1 cellular context compared by ENCODE assay signal in the genomic region with DNA sequence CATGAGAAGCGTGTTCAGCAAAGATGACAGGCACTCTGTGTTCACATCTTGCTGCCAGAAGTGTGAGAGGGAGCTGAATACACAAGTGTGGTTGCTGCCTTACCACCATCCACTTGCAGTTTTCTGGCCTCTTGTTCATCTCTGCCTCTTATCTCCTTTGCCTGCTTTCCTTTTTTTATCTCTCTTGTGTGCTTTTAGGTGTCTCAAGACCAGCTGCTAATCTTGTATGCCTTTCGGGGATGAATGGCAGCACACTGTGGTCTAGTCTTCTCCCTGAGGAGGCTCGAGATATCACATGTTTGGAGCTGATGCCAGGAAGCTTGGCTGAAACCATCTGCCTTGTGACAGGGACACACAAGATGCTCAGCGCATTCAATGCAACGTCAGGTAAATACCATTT.
A peak's percentile ranks its signal among the peaks of the same experiment; 100 is the strongest.
TF ChIP-seq lines count a peak whose summit lies in the region.

No MANE protein-coding gene starts in this region.

TF ChIP-seq in K562, 482 proteins besides CTCF, POLR2A, EP300 and RAD21 (continued from another document):
- TF ChIP-seq TRIM28 (IDR thresholded peaks at IDR 0.05) (peak; percentile 74; the same call in 1 of the 2 replicates), HDAC2 (IDR thresholded peaks at IDR 0.05) (no peak), CTBP1 (IDR thresholded peaks at IDR 0.05; ENCODE audit: borderline replicate concordance) (peak; percentile 29; the same call in 1 of the 2 replicates), FOXA3 (CRISPR knock-in tag; conservative IDR thresholded peaks at IDR 0.05 in 1 of 2, IDR thresholded peaks at IDR 0.05 in 1 of 2) (peak; percentile 64 to 88; a peak in 3 of 4 replicates), LEF1 (IDR thresholded peaks at IDR 0.05) (0 out of 2 replicates have a peak, but pooled peaks have one; percentile 19), NFIC (IDR thresholded peaks at IDR 0.05) (peak; percentile 75), EHMT2 (IDR thresholded peaks at IDR 0.05) (0 out of 2 replicates have a peak, but pooled peaks have one; percentile 14), ZNF785 (CRISPR knock-in tag; IDR thresholded peaks at IDR 0.05) (no peak), CC2D1A (IDR thresholded peaks at IDR 0.05) (0 out of 2 replicates have a peak, but pooled peaks have one; percentile 25), SOX6 (IDR thresholded peaks at IDR 0.05) (peak; percentile 48; the same call in 1 of the 2 replicates), ZNF316 (IDR thresholded peaks at IDR 0.05) (peak; percentile 81)
- TF ChIP-seq, protein P1, sequence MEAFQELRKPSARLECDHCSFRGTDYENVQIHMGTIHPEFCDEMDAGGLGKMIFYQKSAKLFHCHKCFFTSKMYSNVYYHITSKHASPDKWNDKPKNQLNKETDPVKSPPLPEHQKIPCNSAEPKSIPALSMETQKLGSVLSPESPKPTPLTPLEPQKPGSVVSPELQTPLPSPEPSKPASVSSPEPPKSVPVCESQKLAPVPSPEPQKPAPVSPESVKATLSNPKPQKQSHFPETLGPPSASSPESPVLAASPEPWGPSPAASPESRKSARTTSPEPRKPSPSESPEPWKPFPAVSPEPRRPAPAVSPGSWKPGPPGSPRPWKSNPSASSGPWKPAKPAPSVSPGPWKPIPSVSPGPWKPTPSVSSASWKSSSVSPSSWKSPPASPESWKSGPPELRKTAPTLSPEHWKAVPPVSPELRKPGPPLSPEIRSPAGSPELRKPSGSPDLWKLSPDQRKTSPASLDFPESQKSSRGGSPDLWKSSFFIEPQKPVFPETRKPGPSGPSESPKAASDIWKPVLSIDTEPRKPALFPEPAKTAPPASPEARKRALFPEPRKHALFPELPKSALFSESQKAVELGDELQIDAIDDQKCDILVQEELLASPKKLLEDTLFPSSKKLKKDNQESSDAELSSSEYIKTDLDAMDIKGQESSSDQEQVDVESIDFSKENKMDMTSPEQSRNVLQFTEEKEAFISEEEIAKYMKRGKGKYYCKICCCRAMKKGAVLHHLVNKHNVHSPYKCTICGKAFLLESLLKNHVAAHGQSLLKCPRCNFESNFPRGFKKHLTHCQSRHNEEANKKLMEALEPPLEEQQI (IDR thresholded peaks at IDR 0.05): peak; percentile 49; the same call in 1 of the 2 replicates
- TF ChIP-seq, protein P2, sequence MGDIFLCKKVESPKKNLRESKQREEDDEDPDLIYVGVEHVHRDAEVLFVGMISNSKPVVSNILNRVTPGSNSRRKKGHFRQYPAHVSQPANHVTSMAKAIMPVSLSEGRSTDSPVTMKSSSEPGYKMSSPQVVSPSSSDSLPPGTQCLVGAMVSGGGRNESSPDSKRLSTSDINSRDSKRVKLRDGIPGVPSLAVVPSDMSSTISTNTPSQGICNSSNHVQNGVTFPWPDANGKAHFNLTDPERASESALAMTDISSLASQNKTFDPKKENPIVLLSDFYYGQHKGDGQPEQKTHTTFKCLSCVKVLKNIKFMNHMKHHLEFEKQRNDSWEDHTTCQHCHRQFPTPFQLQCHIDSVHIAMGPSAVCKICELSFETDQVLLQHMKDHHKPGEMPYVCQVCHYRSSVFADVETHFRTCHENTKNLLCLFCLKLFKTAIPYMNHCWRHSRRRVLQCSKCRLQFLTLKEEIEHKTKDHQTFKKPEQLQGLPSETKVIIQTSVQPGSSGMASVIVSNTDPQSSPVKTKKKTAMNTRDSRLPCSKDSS (IDR thresholded peaks at IDR 0.05; ENCODE audit: low read depth, partially characterized antibody): no peak
- TF ChIP-seq, protein P3, sequence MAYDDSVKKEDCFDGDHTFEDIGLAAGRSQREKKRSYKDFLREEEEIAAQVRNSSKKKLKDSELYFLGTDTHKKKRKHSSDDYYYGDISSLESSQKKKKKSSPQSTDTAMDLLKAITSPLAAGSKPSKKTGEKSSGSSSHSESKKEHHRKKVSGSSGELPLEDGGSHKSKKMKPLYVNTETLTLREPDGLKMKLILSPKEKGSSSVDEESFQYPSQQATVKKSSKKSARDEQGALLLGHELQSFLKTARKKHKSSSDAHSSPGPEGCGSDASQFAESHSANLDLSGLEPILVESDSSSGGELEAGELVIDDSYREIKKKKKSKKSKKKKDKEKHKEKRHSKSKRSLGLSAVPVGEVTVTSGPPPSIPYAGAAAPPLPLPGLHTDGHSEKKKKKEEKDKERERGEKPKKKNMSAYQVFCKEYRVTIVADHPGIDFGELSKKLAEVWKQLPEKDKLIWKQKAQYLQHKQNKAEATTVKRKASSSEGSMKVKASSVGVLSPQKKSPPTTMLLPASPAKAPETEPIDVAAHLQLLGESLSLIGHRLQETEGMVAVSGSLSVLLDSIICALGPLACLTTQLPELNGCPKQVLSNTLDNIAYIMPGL (CRISPR knock-in tag; IDR thresholded peaks at IDR 0.05): no peak
- TF ChIP-seq, protein P4, sequence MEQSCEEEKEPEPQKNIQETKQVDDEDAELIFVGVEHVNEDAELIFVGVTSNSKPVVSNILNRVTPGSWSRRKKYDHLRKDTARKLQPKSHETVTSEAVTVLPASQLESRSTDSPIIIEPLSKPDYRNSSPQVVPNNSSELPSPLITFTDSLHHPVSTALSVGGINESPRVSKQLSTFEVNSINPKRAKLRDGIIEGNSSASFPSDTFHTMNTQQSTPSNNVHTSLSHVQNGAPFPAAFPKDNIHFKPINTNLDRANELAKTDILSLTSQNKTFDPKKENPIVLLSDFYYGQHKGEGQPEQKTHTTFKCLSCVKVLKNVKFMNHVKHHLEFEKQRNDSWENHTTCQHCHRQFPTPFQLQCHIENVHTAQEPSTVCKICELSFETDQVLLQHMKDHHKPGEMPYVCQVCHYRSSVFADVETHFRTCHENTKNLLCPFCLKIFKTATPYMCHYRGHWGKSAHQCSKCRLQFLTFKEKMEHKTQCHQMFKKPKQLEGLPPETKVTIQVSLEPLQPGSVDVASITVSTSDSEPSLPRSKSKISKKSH (CRISPR knock-in tag; IDR thresholded peaks at IDR 0.05): no peak
- TF ChIP-seq, protein P5, sequence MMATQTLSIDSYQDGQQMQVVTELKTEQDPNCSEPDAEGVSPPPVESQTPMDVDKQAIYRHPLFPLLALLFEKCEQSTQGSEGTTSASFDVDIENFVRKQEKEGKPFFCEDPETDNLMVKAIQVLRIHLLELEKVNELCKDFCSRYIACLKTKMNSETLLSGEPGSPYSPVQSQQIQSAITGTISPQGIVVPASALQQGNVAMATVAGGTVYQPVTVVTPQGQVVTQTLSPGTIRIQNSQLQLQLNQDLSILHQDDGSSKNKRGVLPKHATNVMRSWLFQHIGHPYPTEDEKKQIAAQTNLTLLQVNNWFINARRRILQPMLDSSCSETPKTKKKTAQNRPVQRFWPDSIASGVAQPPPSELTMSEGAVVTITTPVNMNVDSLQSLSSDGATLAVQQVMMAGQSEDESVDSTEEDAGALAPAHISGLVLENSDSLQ (IDR thresholded peaks at IDR 0.05): peak; percentile 39
